ENCODE assay signal across 8 cellular contexts in genomic region chr6:47655719-47656595, GRCh38. TPM values are rescaled to one million over a fixed set of nuclear protein-coding genes. Genes with fewer than 3 reads are reported as not detected.
A peak's percentile ranks its signal among the peaks of the same experiment; 100 is the strongest.
DNase-seq lines count a peak whose midpoint lies in the region; ATAC-seq and TF ChIP-seq lines count a peak whose summit lies in the region.

No MANE protein-coding gene starts in this region.

- no peak overlapping the region for H3K4me3 Mint-ChIP-seq in CD14-positive monocyte

- no peak overlapping the region for H3K4me3 ChIP-seq in tibial artery

- ATAC-seq in HG02610 (IDR thresholded peaks at IDR 0.05; ENCODE audit: unreplicated experiment) (peak; percentile 72), GM18517 (IDR thresholded peaks at IDR 0.05; ENCODE audit: unreplicated experiment) (no peak), HG03095 (IDR thresholded peaks at IDR 0.05; ENCODE audit: unreplicated experiment) (no peak)

- peaks cover 2% of the 10 kb centered on the region for H3K4me1 Mint-ChIP-seq in CD14-positive monocyte

- H3K27ac ChIP-seq in tibial artery = no peak overlapping the region

- H3K36me3 ChIP-seq in tibial artery = no peaks in the 10 kb centered on the region

- peaks cover 0 to 4% (median 1%) of the 10 kb centered on the region in 3 donors for H3K27me3 Mint-ChIP-seq in CD14-positive monocyte (ENCODE audit: low read depth in 3 of 3)

- no peaks in the 10 kb centered on the region for H3K4me1 ChIP-seq in tibial artery

- peaks cover 0 to 4% (median 0%) of the 10 kb centered on the region in 7 donors for H3K9me3 Mint-ChIP-seq in CD14-positive monocyte

- intact Hi-C loops in CD14-positive monocyte (cut with micrococcal nuclease) (no loop called here), tibial artery (cut with DNase I; ENCODE audit: low total_unique reads) (no loop called here)

- H3K27me3 ChIP-seq in tibial artery = no peaks in the 10 kb centered on the region

- no peak overlapping the region for H3K27ac Mint-ChIP-seq in CD14-positive monocyte

- no peaks in the 10 kb centered on the region for H3K9me3 ChIP-seq in tibial artery

- DNase-seq in COLO668 (lab: John Stamatoyannopoulos, UW; ENCODE audit: unreplicated experiment) (peak; percentile 44), iPS DF 19.7 (ENCODE audit: low read depth, low spot score) (peak; percentile 75), CD14-positive monocyte (ENCODE audit: low spot score) (no peak), tibial artery (no peak)
- peak; percentile 12 to 28 for DNase-seq in activated CD4-positive, alpha-beta T cell treated with anti-CD3 and anti-CD28 coated beads, Interleukin-2, amount 50 U/mL, for 48 hours

- TF ChIP-seq CTCF in CD14-positive monocyte (IDR thresholded peaks at IDR 0.05) = no peak
- TF ChIP-seq CTCF in tibial artery (IDR thresholded peaks at IDR 0.05) = no peak

- H3K36me3 Mint-ChIP-seq in CD14-positive monocyte = no peaks in the 10 kb centered on the region

RNA-seq across cellular contexts. Expression of gene ADGRF4, which starts 42.4 kb away (rescaled TPM):
- not detected for polyA plus RNA-seq in CD14-positive monocyte

Comparison
In these comparisons a context has a peak if more than half of its experiments do, and no peak if none do; other contexts are left out.
1. DNase-seq: peak in COLO668 (single experiment), activated CD4-positive, alpha-beta T cell treated with anti-CD3 and anti-CD28 coated beads, Interleukin-2, amount 50 U/mL, for 48 hours (2 of 2) and iPS DF 19.7 (single experiment); none in CD14-positive monocyte (single experiment) and tibial artery (0 of 2).